In genomic region chr2:239400907-239401449, GRCh38 we compare ENCODE assay signal across 8 cellular contexts.
DNase-seq lines count a peak whose midpoint lies in the region; ATAC-seq, FAIRE-seq and TF ChIP-seq lines count a peak whose summit lies in the region.

Gene HDAC4, minus strand, starts transcription at chr2:239401020. Its CDS starts 48,321 bp downstream, at chr2:239352699.

- DNase-seq in NCI-H2196 treated with DMSO at 0.1 percent for 48 hours (lab: John Stamatoyannopoulos, UW; ENCODE audit: unreplicated experiment) (peak; percentile 98), T47D (ENCODE audit: low read depth in 1 of 2, low spot score in 1 of 2) (peak; percentile 97 to 98), skeletal muscle cell (ENCODE audit: low read depth) (peak; percentile 96)

- H3K4me3 ChIP-seq in iPS-15b (ENCODE audit: low read depth, low read length) (peak within 1 kb of the TSS; percentile 92), skeletal muscle cell (ENCODE audit: low read depth, low read length) (peak within 1 kb of the TSS; percentile 80)

- H3K4me1 ChIP-seq in iPS-15b (ENCODE audit: control insufficient read depth, insufficient read depth, low read length) = peaks cover 8% of the 10 kb centered on the region

- ATAC-seq in GM18868 (IDR thresholded peaks at IDR 0.05; ENCODE audit: unreplicated experiment) = peak; percentile 91
- peak; percentile 89 for ATAC-seq in HG03139 (IDR thresholded peaks at IDR 0.05; ENCODE audit: unreplicated experiment)

- in situ Hi-C loops in T47D (cut with HindIII; ENCODE audit: low pct_unique_long_range_greater_than_20kb, low sequenced_read_pairs) = no loop called here

- FAIRE-seq in A204.1 (lab: Jason Lieb, UNC) = peak; percentile 47

- no peaks in the 10 kb centered on the region for H3K36me3 ChIP-seq in iPS-15b (ENCODE audit: control insufficient read depth, insufficient read depth, low read length)

- H3K27ac ChIP-seq in VCaP = peak within 1 kb of the TSS; percentile 94

- TF ChIP-seq CTCF in VCaP (conservative IDR thresholded peaks at IDR 0.05) = no peak

- H3K9me3 ChIP-seq in iPS-15b (ENCODE audit: control insufficient read depth, insufficient read depth, low read length) = no peaks in the 10 kb centered on the region

- H3K27me3 ChIP-seq in iPS-15b (ENCODE audit: control insufficient read depth, insufficient read depth, low read length) = no peaks in the 10 kb centered on the region

- peak within 1 kb of the TSS; percentile 100 for H3K9ac ChIP-seq in iPS-15b (ENCODE audit: low read depth, low read length)

Comparison
In these comparisons a context has a peak if more than half of its experiments do, and no peak if none do; other contexts are left out.
1. Peak in every context shown above with its lines: DNase-seq, ATAC-seq, H3K4me3 ChIP-seq and H3K27ac ChIP-seq.